ENCODE assay signal across 17 cellular contexts in genomic region chr19:38547446-38547845, GRCh38.
DNase-seq lines count a peak whose midpoint lies in the region; ATAC-seq and TF ChIP-seq lines count a peak whose summit lies in the region.
"Had no signal": no experiment of that assay in that cellular context is flagged by ENCODE, and none has a peak within 500 bp of the region (broad histone marks: within the 10 kb centered on the region; RNA-seq: fewer than 3 reads in every experiment).

No MANE protein-coding gene starts in this region.

- intact Hi-C loops in left ventricle myocardium superior (cut with micrococcal nuclease), result no loop called here
- intact Hi-C loops in right cardiac atrium (cut with DNase I), result loop anchor here in 1 of 4 donors (10.0 kb wide), 1 partner anchor 87 kb away; no protein-coding TSS in a partner anchor

- H3K4me1 ChIP-seq in right cardiac atrium (ENCODE audit: control insufficient read depth, insufficient read depth, low read length) (no peaks in the 10 kb centered on the region), OCI-LY3 (ENCODE audit: low read length) (peaks cover 38% of the 10 kb centered on the region)

- H3K9ac ChIP-seq in OCI-LY3 (ENCODE audit: low read length), result peak overlapping the region; percentile 15; the same call in 1 of the 2 replicates
- H3K9ac ChIP-seq: BLaER1 treated with 17β-estradiol and CSF1 and Interleukin-3, amounts not matched to agents 10 nM and 100 nM had no signal

- WGBS in right cardiac atrium, result 89% methylated on average over 5 of the region's 5 CpGs

- H3K4me3 ChIP-seq in right cardiac atrium (ENCODE audit: low read length) (no peak overlapping the region), OCI-LY3 (ENCODE audit: low read length) (peak overlapping the region; percentile 35)
- H3K4me3 ChIP-seq: BLaER1 treated with 17β-estradiol and CSF1 and Interleukin-3, amounts not matched to agents 10 nM and 100 nM; MG63 had no signal

- no peak overlapping the region for H2AFZ ChIP-seq in OCI-LY3 (ENCODE audit: low read depth, low read length)

- ATAC-seq in left ventricle myocardium superior (no peak), right cardiac atrium (no peak), HG03460 (IDR thresholded peaks at IDR 0.05; ENCODE audit: unreplicated experiment) (no peak)
- peak; percentile 65 to 66 for ATAC-seq in stimulated activated naive B cell treated with anti-CD40 and anti-IgM and Interleukin-4, amounts not matched to agents 10 μg/mL and 1 μg/mL and 100 μg/mL, for 72 hours (replicated peaks)

- H3K27me3 ChIP-seq in right cardiac atrium (ENCODE audit: control insufficient read depth, insufficient read depth) (no peaks in the 10 kb centered on the region), OCI-LY3 (ENCODE audit: low read depth, low read length) (peaks cover 26% of the 10 kb centered on the region)
- H3K27me3 ChIP-seq: BLaER1 treated with 17β-estradiol and CSF1 and Interleukin-3, amounts not matched to agents 10 nM and 100 nM had no signal

- H3K27me3 Mint-ChIP-seq in stimulated activated naive B cell treated with anti-CD40 and anti-IgM and Interleukin-4, amounts not matched to agents 10 μg/mL and 1 μg/mL and 100 μg/mL, for 72 hours, result peaks cover 6 to 7% of the 10 kb centered on the region in 2 donors

- H3K27ac ChIP-seq in right cardiac atrium (ENCODE audit: low read length) (no peak overlapping the region), OCI-LY3 (ENCODE audit: low read length) (peak overlapping the region; percentile 26)
- H3K27ac ChIP-seq: BLaER1 treated with 17β-estradiol and CSF1 and Interleukin-3, amounts not matched to agents 10 nM and 100 nM had no signal

- H3K36me3 Mint-ChIP-seq in stimulated activated naive B cell treated with anti-CD40 and anti-IgM and Interleukin-4, amounts not matched to agents 10 μg/mL and 1 μg/mL and 100 μg/mL, for 72 hours, result no peaks in the 10 kb centered on the region

- peak; percentile 2 for DNase-seq in left ventricle myocardium superior
- no peak for DNase-seq in right cardiac atrium
- peak; percentile 63 for DNase-seq in germinal center (ENCODE audit: low spot score)
- peak; percentile 11 for DNase-seq in stimulated activated naive B cell treated with anti-CD40 and anti-IgM and Interleukin-4, amounts not matched to agents 10 μg/mL and 1 μg/mL and 100 μg/mL, for 72 hours
- no peak for DNase-seq in OCI-M1 (lab: John Stamatoyannopoulos, UW)
- no peak for DNase-seq in NCI-H1694 (lab: John Stamatoyannopoulos, UW)
- DNase-seq: EL, MG63, NCI-H1417 treated with DMSO at 0.1 percent for 48 hours, NCI-H2029, NCI-H2171 treated with DMSO at 0.1 percent for 48 hours, NCI-H446 treated with DMSO at 0.1 percent for 48 hours, NCI-H774, SHP77 treated with DMSO at 0.1 percent for 48 hours had no signal

- H3K27ac Mint-ChIP-seq in stimulated activated naive B cell treated with anti-CD40 and anti-IgM and Interleukin-4, amounts not matched to agents 10 μg/mL and 1 μg/mL and 100 μg/mL, for 72 hours, result peak overlapping the region; percentile 1

- peaks cover 0 to 2% of the 10 kb centered on the region in 2 donors for H3K9me3 Mint-ChIP-seq in stimulated activated naive B cell treated with anti-CD40 and anti-IgM and Interleukin-4, amounts not matched to agents 10 μg/mL and 1 μg/mL and 100 μg/mL, for 72 hours

- TF ChIP-seq CTCF in OCI-LY3 (IDR thresholded peaks at IDR 0.05; ENCODE audit: low read depth, low read length), result no peak

- H3K4me2 ChIP-seq in OCI-LY3 (ENCODE audit: low read length), result peak overlapping the region; percentile 57

- H3K4me3 Mint-ChIP-seq in stimulated activated naive B cell treated with anti-CD40 and anti-IgM and Interleukin-4, amounts not matched to agents 10 μg/mL and 1 μg/mL and 100 μg/mL, for 72 hours, result peak overlapping the region in 1 of 2 donors; percentile 3

- H3K9me3 ChIP-seq in right cardiac atrium (ENCODE audit: control insufficient read depth, low read length), result no peaks in the 10 kb centered on the region
- no peaks in the 10 kb centered on the region for H3K9me3 ChIP-seq in OCI-LY3 (ENCODE audit: insufficient read depth, low read length)
- H3K9me3 ChIP-seq: BLaER1 treated with 17β-estradiol and CSF1 and Interleukin-3, amounts not matched to agents 10 nM and 100 nM; MG63 had no signal

- H3K36me3 ChIP-seq in OCI-LY3 (replicated peaks; ENCODE audit: low read depth, low read length), result no peaks in the 10 kb centered on the region
- H3K36me3 ChIP-seq: BLaER1 treated with 17β-estradiol and CSF1 and Interleukin-3, amounts not matched to agents 10 nM and 100 nM; MG63 had no signal

- H3K79me2 ChIP-seq in OCI-LY3 (ENCODE audit: low read length), result no peaks in the 10 kb centered on the region

- H4K20me1 ChIP-seq in OCI-LY3 (ENCODE audit: insufficient read depth, low read length), result no peaks in the 10 kb centered on the region
- H4K20me1 ChIP-seq: BLaER1 treated with 17β-estradiol and CSF1 and Interleukin-3, amounts not matched to agents 10 nM and 100 nM had no signal

- peaks cover 18 to 38% of the 10 kb centered on the region in 2 donors for H3K4me1 Mint-ChIP-seq in stimulated activated naive B cell treated with anti-CD40 and anti-IgM and Interleukin-4, amounts not matched to agents 10 μg/mL and 1 μg/mL and 100 μg/mL, for 72 hours

Comparison
In these comparisons a context has a peak if more than half of its experiments do, and no peak if none do; other contexts are left out.
1. DNase-seq: peak in left ventricle myocardium superior (single experiment), germinal center (single experiment) and stimulated activated naive B cell treated with anti-CD40 and anti-IgM and Interleukin-4, amounts not matched to agents 10 μg/mL and 1 μg/mL and 100 μg/mL, for 72 hours (single experiment); none in right cardiac atrium (0 of 3), OCI-M1 (single experiment) and NCI-H1694 (single experiment).
2. ATAC-seq: peak in stimulated activated naive B cell treated with anti-CD40 and anti-IgM and Interleukin-4, amounts not matched to agents 10 μg/mL and 1 μg/mL and 100 μg/mL, for 72 hours (2 of 2); none in left ventricle myocardium superior (single experiment), right cardiac atrium (0 of 2) and HG03460 (single experiment).